In genomic region chr7:149245244-149245643, GRCh38 we compare ENCODE assay signal across 9 cellular contexts. TPM values are rescaled to one million over a fixed set of nuclear protein-coding genes. Genes with fewer than 3 reads are reported as not detected.
DNase-seq lines count a peak whose midpoint lies in the region; ATAC-seq, FAIRE-seq and TF ChIP-seq lines count a peak whose summit lies in the region.
"Had no signal": no experiment of that assay in that cellular context is flagged by ENCODE, and none has a peak within 500 bp of the region (broad histone marks: within the 10 kb centered on the region; RNA-seq: fewer than 3 reads in every experiment).

No MANE protein-coding gene starts in this region.

- H3K27ac Mint-ChIP-seq in activated naive CD4-positive, alpha-beta T cell treated with anti-CD3 and anti-CD28 coated beads, Interleukin-2, amount 50 U/mL, for 72 hours: peak overlapping the region; percentile 87 to 98
- H3K27ac Mint-ChIP-seq in Calu3 (ENCODE audit: unreplicated experiment): no peak overlapping the region

- H3K4me1 Mint-ChIP-seq in Calu3 (ENCODE audit: low read depth, unreplicated experiment): peaks cover 8% of the 10 kb centered on the region

- peaks cover 3 to 5% of the 10 kb centered on the region in 2 donors for H3K9me3 Mint-ChIP-seq in activated naive CD4-positive, alpha-beta T cell treated with anti-CD3 and anti-CD28 coated beads, Interleukin-2, amount 50 U/mL, for 72 hours
- peaks cover 6% of the 10 kb centered on the region for H3K9me3 Mint-ChIP-seq in Calu3 (ENCODE audit: low read depth, unreplicated experiment)

- TF ChIP-seq CTCF in D721Med (IDR thresholded peaks at IDR 0.05; ENCODE audit: insufficient read depth, missing control alignments): no peak
- TF ChIP-seq CTCF in Calu3 (IDR thresholded peaks at IDR 0.05; ENCODE audit: unreplicated experiment): no peak

- FAIRE-seq in D721Med (lab: Jason Lieb, UNC): no peak

- no TSS peak for BruUV-seq in Calu3 (replicated peaks; lab: Mats Ljungman, UMichigan)

- no peaks in the 10 kb centered on the region for H3K27me3 Mint-ChIP-seq in Calu3 (ENCODE audit: unreplicated experiment)

- H3K4me3 Mint-ChIP-seq in Calu3 (ENCODE audit: low read depth, unreplicated experiment): no peak overlapping the region

- CTCF ChIA-PET in Calu3 (lab: Charles Lee): no interaction called here

- peak; percentile 69 for DNase-seq in activated effector memory CD4-positive, alpha-beta T cell treated with anti-CD3 and anti-CD28 coated beads, Interleukin-2, amount 50 U/mL, for 16 hours
- DNase-seq in activated effector memory CD4-positive, alpha-beta T cell treated with Interleukin-2 at 50 U/mL for 16 hours: no peak
- peak; percentile 52 to 66 for DNase-seq in activated naive CD4-positive, alpha-beta T cell treated with anti-CD3 and anti-CD28 coated beads, Interleukin-2, amount 50 U/mL, for 72 hours (ENCODE audit: low spot score in 2 of 2)
- DNase-seq in stimulated activated naive CD8-positive, alpha-beta T cell treated with anti-CD3 and anti-CD28 coated beads, Interleukin-15, Interleukin-2, amounts not matched to agents 100 U/mL and 50 U/mL, for 24 hours: peak; percentile 57
- DNase-seq in D721Med (ENCODE audit: insufficient read length, low spot score) (no peak), left cardiac atrium (no peak), Calu3 (no peak)
- DNase-seq: NCI-H510A had no signal

- ATAC-seq in HG03354 (IDR thresholded peaks at IDR 0.05; ENCODE audit: poor library complexity, severe bottlenecking, unreplicated experiment) (peak; percentile 70), left cardiac atrium (no peak)
- ATAC-seq in activated naive CD4-positive, alpha-beta T cell treated with anti-CD3 and anti-CD28 coated beads, Interleukin-2, amount 50 U/mL, for 72 hours: peak; percentile 81 to 88
- ATAC-seq in stimulated activated naive CD8-positive, alpha-beta T cell treated with anti-CD3 and anti-CD28 coated beads, Interleukin-15, Interleukin-2, amounts not matched to agents 100 U/mL and 50 U/mL, for 24 hours: peak; percentile 75

- H3K36me3 Mint-ChIP-seq in activated naive CD4-positive, alpha-beta T cell treated with anti-CD3 and anti-CD28 coated beads, Interleukin-2, amount 50 U/mL, for 72 hours: peaks cover 14 to 21% of the 10 kb centered on the region in 2 donors
- H3K36me3 Mint-ChIP-seq in Calu3 (ENCODE audit: insufficient read depth, unreplicated experiment): peaks cover 12% of the 10 kb centered on the region

- intact Hi-C loops in left cardiac atrium (cut with DNase I): no loop called here
- intact Hi-C loops in Calu3 (cut with micrococcal nuclease; ENCODE audit: unreplicated experiment): no loop called here

RNA-seq across cellular contexts. Expression of gene ZNF212, which starts 5.8 kb away (rescaled TPM):
- 10 to 100 TPM; 12.1 to 13.3 TPM for total RNA-seq in activated naive CD4-positive, alpha-beta T cell treated with anti-CD3 and anti-CD28 coated beads, Interleukin-2, amount 50 U/mL, for 72 hours
- total RNA-seq in left cardiac atrium (1 to 10 TPM; 4.9 to 6.0 TPM), Calu3 (2022) (17.2 and 18.5 TPM in 2 replicates)

RNA-seq across cellular contexts. Expression of gene ZNF783, which starts 16.8 kb away (rescaled TPM):
- total RNA-seq in activated naive CD4-positive, alpha-beta T cell treated with anti-CD3 and anti-CD28 coated beads, Interleukin-2, amount 50 U/mL, for 72 hours: 10 to 100 TPM in 1 of 2 donors, 1 to 10 TPM in 1; 7.6 to 18.2 TPM
- total RNA-seq in left cardiac atrium (1 to 10 TPM; 5.8 to 8.6 TPM), Calu3 (2022) (17.8 and 18.1 TPM in 2 replicates)

RNA-seq across cellular contexts. Expression of gene ZNF282, which starts 49.9 kb away (rescaled TPM):
- 10 to 100 TPM; 23.5 to 35.6 TPM for total RNA-seq in activated naive CD4-positive, alpha-beta T cell treated with anti-CD3 and anti-CD28 coated beads, Interleukin-2, amount 50 U/mL, for 72 hours
- total RNA-seq in left cardiac atrium (10 to 100 TPM; 11.5 to 13.3 TPM), Calu3 (2022) (40.3 and 45.2 TPM in 2 replicates)

Comparison
In these comparisons a context has a peak if more than half of its experiments do, and no peak if none do; other contexts are left out.
1. DNase-seq: peak in activated effector memory CD4-positive, alpha-beta T cell treated with anti-CD3 and anti-CD28 coated beads, Interleukin-2, amount 50 U/mL, for 16 hours (single experiment), activated naive CD4-positive, alpha-beta T cell treated with anti-CD3 and anti-CD28 coated beads, Interleukin-2, amount 50 U/mL, for 72 hours (2 of 2) and stimulated activated naive CD8-positive, alpha-beta T cell treated with anti-CD3 and anti-CD28 coated beads, Interleukin-15, Interleukin-2, amounts not matched to agents 100 U/mL and 50 U/mL, for 24 hours (single experiment); none in activated effector memory CD4-positive, alpha-beta T cell treated with Interleukin-2 at 50 U/mL for 16 hours (single experiment), D721Med (single experiment), left cardiac atrium (single experiment) and Calu3 (single experiment).
2. ATAC-seq: peak in HG03354 (single experiment), activated naive CD4-positive, alpha-beta T cell treated with anti-CD3 and anti-CD28 coated beads, Interleukin-2, amount 50 U/mL, for 72 hours (2 of 2) and stimulated activated naive CD8-positive, alpha-beta T cell treated with anti-CD3 and anti-CD28 coated beads, Interleukin-15, Interleukin-2, amounts not matched to agents 100 U/mL and 50 U/mL, for 24 hours (single experiment); none in left cardiac atrium (0 of 2).